In the genomic region with DNA sequence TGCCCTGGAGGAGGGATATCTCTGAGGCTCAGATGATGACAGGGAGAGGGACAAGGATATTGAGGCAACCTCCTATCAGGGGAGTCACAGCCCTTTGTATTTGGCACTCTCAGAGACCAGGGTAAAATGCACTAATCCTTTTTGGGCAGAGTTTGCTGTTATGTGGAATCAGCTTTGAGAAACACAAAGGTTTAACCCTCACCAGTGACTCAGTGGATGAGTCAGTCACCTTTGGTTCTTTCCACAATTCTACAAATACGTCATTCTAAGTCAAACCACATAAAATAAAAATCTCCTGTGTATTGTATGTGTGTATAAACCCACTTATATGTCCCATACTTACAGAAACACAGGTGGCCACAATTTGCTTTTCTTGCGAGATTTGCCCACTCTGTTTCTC, we compare ENCODE assay signal across 18 cellular contexts. TPM values are rescaled to one million over a fixed set of nuclear protein-coding genes. Genes with fewer than 3 reads are reported as not detected.
A peak's percentile ranks its signal among the peaks of the same experiment; 100 is the strongest.
DNase-seq lines count a peak whose midpoint lies in the region; ATAC-seq and TF ChIP-seq lines count a peak whose summit lies in the region.
"Had no signal": no experiment of that assay in that cellular context is flagged by ENCODE, and none has a peak within 500 bp of the region (broad histone marks: within the 10 kb centered on the region; RNA-seq: fewer than 3 reads in every experiment).

No MANE protein-coding gene starts in this region.

- peaks cover 25% of the 10 kb centered on the region for H3K4me1 ChIP-seq in smooth muscle cell (ENCODE audit: low read depth)
- H3K4me1 ChIP-seq in GM23338 (ENCODE audit: insufficient read depth) = peaks cover 9% of the 10 kb centered on the region
- H3K4me1 ChIP-seq in PC-9 (replicated peaks; ENCODE audit: insufficient read depth) = no peaks in the 10 kb centered on the region
- H3K4me1 ChIP-seq: A549, pancreas, thyroid gland had no signal

- CTCF ChIA-PET in RWPE1 (lab: Yijun Ruan, JAX) = interaction anchor here (0.6 kb wide), 1 partner anchor 89 kb away, joined by 4 read pairs; no protein-coding TSS in a partner anchor
- CTCF ChIA-PET in PC-9 (lab: Charles Lee) = no interaction called here

- no peak for DNase-seq in activated T-cell treated with anti-CD3 and anti-CD28 coated beads, Interleukin-2, amount 50 U/mL, for 72 hours
- no peak for DNase-seq in activated T-cell treated with anti-CD3 and anti-CD28 coated beads, Interleukin-2, amount 50 U/mL, for 4 hours
- DNase-seq in RWPE1 (ENCODE audit: low spot score) (peak; percentile 29), smooth muscle cell (lab: John Stamatoyannopoulos, UW; ENCODE audit: unreplicated experiment) (no peak), KG1 (lab: John Stamatoyannopoulos, UW) (no peak), GM23338 (ENCODE audit: low spot score) (no peak), PC-9 (no peak)
- DNase-seq: activated CD8-positive, alpha-beta memory T cell treated with anti-CD3 and anti-CD28 coated beads, Interleukin-2, amount 50 U/mL, for 4 hours; COR-L47; foreskin melanocyte; KBM-7; midbrain; NCI-H2029; pancreas; thyroid gland had no signal

- H3K9me3 ChIP-seq in smooth muscle cell (replicated peaks; ENCODE audit: low read depth) (no peaks in the 10 kb centered on the region), PC-9 (ENCODE audit: insufficient read depth, low read depth) (no peaks in the 10 kb centered on the region)
- H3K9me3 ChIP-seq: A549, pancreas, thyroid gland had no signal

- POLR2A ChIA-PET in RWPE1 (lab: Yijun Ruan, JAX; ENCODE audit: low non-redundant PET) (no interaction called here), PC-9 (lab: Charles Lee; ENCODE audit: unreplicated experiment) (no interaction called here)

- no peak overlapping the region for H3K27ac Mint-ChIP-seq in activated T-cell treated with anti-CD3 and anti-CD28 coated beads, Interleukin-2, amount 50 U/mL, for 72 hours
- H3K27ac Mint-ChIP-seq in GM23338 = no peak overlapping the region
- H3K27ac Mint-ChIP-seq: activated naive CD8-positive, alpha-beta T cell had no signal

- H3K36me3 Mint-ChIP-seq in activated T-cell treated with anti-CD3 and anti-CD28 coated beads, Interleukin-2, amount 50 U/mL, for 72 hours (ENCODE audit: insufficient read depth in 2 of 2) = no peaks in the 10 kb centered on the region
- no peaks in the 10 kb centered on the region for H3K36me3 Mint-ChIP-seq in activated T-cell treated with anti-CD3 and anti-CD28 coated beads, Interleukin-2, amount 50 U/mL, for 4 hours (ENCODE audit: insufficient read depth)
- H3K36me3 Mint-ChIP-seq in GM23338 (ENCODE audit: low read depth) = no peaks in the 10 kb centered on the region
- H3K36me3 Mint-ChIP-seq: activated naive CD8-positive, alpha-beta T cell had no signal

- no peaks in the 10 kb centered on the region for H3K9me2 ChIP-seq in GM23338 (ENCODE audit: insufficient read depth)
- H3K9me2 ChIP-seq in PC-9 (ENCODE audit: insufficient read depth) = peaks cover 4% of the 10 kb centered on the region; the same call in 1 of the 2 replicates

- 65% methylated on average over 2 of the region's 2 CpGs for WGBS in smooth muscle cell (ENCODE audit: low lambda C conversion rate)

- H3K4me3 ChIP-seq in smooth muscle cell (no peak overlapping the region), GM23338 (no peak overlapping the region), PC-9 (no peak overlapping the region)
- H3K4me3 ChIP-seq: A549, pancreas, thyroid gland had no signal

- peak overlapping the region; percentile 10 for H3K4me2 ChIP-seq in smooth muscle cell
- no peak overlapping the region for H3K4me2 ChIP-seq in GM23338
- H3K4me2 ChIP-seq in PC-9 = no peak overlapping the region
- H3K4me2 ChIP-seq: A549 had no signal

- H3K79me2 ChIP-seq in smooth muscle cell (ENCODE audit: low read depth) = peaks cover 6% of the 10 kb centered on the region
- no peaks in the 10 kb centered on the region for H3K79me2 ChIP-seq in GM23338 (replicated peaks; ENCODE audit: insufficient read depth)
- no peaks in the 10 kb centered on the region for H3K79me2 ChIP-seq in PC-9 (ENCODE audit: low read depth)

- no peaks in the 10 kb centered on the region for H3K4me1 Mint-ChIP-seq in activated T-cell treated with anti-CD3 and anti-CD28 coated beads, Interleukin-2, amount 50 U/mL, for 72 hours (ENCODE audit: low read depth)
- H3K4me1 Mint-ChIP-seq in activated T-cell treated with anti-CD3 and anti-CD28 coated beads, Interleukin-2, amount 50 U/mL, for 4 hours (ENCODE audit: low read depth) = no peaks in the 10 kb centered on the region
- peaks cover 29% of the 10 kb centered on the region for H3K4me1 Mint-ChIP-seq in GM23338

- no peak overlapping the region for H2AFZ ChIP-seq in smooth muscle cell (ENCODE audit: low read depth)
- H2AFZ ChIP-seq in GM23338 = no peak overlapping the region
- H2AFZ ChIP-seq in PC-9 = no peak overlapping the region

- H3K27me3 ChIP-seq in smooth muscle cell (ENCODE audit: low read depth) (no peaks in the 10 kb centered on the region), GM23338 (ENCODE audit: insufficient read depth) (peaks cover 22% of the 10 kb centered on the region), PC-9 (ENCODE audit: insufficient read depth, low read depth) (peaks cover 16% of the 10 kb centered on the region)
- H3K27me3 ChIP-seq: thyroid gland had no signal

- H3F3A ChIP-seq in smooth muscle cell (ENCODE audit: low read depth) = no peaks in the 10 kb centered on the region
- H3F3A ChIP-seq in GM23338 (replicated peaks; ENCODE audit: low read depth) = no peaks in the 10 kb centered on the region
- H3F3A ChIP-seq in PC-9 (ENCODE audit: insufficient read depth, low read depth) = no peaks in the 10 kb centered on the region

- H3K36me3 ChIP-seq in smooth muscle cell (ENCODE audit: low read depth) (no peaks in the 10 kb centered on the region), GM23338 (ENCODE audit: insufficient read depth) (no peaks in the 10 kb centered on the region), PC-9 (ENCODE audit: low read depth) (no peaks in the 10 kb centered on the region)
- H3K36me3 ChIP-seq: pancreas, thyroid gland had no signal

- H4K20me1 ChIP-seq in smooth muscle cell (ENCODE audit: low read depth) (no peaks in the 10 kb centered on the region), GM23338 (replicated peaks; ENCODE audit: insufficient read depth) (no peaks in the 10 kb centered on the region), PC-9 (ENCODE audit: insufficient read depth) (no peaks in the 10 kb centered on the region)

- peak overlapping the region; percentile 52 for H3K9ac ChIP-seq in smooth muscle cell (ENCODE audit: low read depth)

- intact Hi-C loops in PC-9 (cut with micrococcal nuclease; ENCODE audit: unreplicated experiment) = no loop called here

- no peak for TF ChIP-seq CTCF in RWPE1 (conservative IDR thresholded peaks at IDR 0.05; ENCODE audit: low read depth)
- TF ChIP-seq CTCF in smooth muscle cell (IDR thresholded peaks at IDR 0.05; ENCODE audit: borderline replicate concordance, insufficient read depth, poor library complexity, severe bottlenecking) = no peak
- TF ChIP-seq CTCF in GM23338 (conservative IDR thresholded peaks at IDR 0.05; ENCODE audit: low read depth in 2 of 2) = no peak
- no peak for TF ChIP-seq CTCF in PC-9 (conservative IDR thresholded peaks at IDR 0.05)

- peaks cover 14% of the 10 kb centered on the region for H3K27me3 Mint-ChIP-seq in activated T-cell treated with anti-CD3 and anti-CD28 coated beads, Interleukin-2, amount 50 U/mL, for 72 hours (ENCODE audit: low read depth)
- H3K27me3 Mint-ChIP-seq in activated T-cell treated with anti-CD3 and anti-CD28 coated beads, Interleukin-2, amount 50 U/mL, for 4 hours (ENCODE audit: low read depth) = peaks cover 4% of the 10 kb centered on the region
- peaks cover 13% of the 10 kb centered on the region for H3K27me3 Mint-ChIP-seq in GM23338 (ENCODE audit: insufficient read depth, low read depth, poor library complexity)

- no peak overlapping the region for H3K4me3 Mint-ChIP-seq in activated T-cell treated with anti-CD3 and anti-CD28 coated beads, Interleukin-2, amount 50 U/mL, for 72 hours
- no peak overlapping the region for H3K4me3 Mint-ChIP-seq in activated T-cell treated with anti-CD3 and anti-CD28 coated beads, Interleukin-2, amount 50 U/mL, for 4 hours
- no peak overlapping the region for H3K4me3 Mint-ChIP-seq in GM23338
- H3K4me3 Mint-ChIP-seq: activated naive CD8-positive, alpha-beta T cell had no signal

- peak; percentile 37 to 56 for ATAC-seq in activated T-cell treated with anti-CD3 and anti-CD28 coated beads, Interleukin-2, amount 50 U/mL, for 72 hours (replicated peaks in 1 of 2)
- ATAC-seq in activated T-cell treated with anti-CD3 and anti-CD28 coated beads, Interleukin-2, amount 50 U/mL, for 4 hours = no peak
- ATAC-seq in esophagus mucosa (peak; percentile 66), GM23338 (no peak)
- ATAC-seq: A549, pancreas had no signal

- peaks cover 0 to 5% of the 10 kb centered on the region in 2 donors for H3K9me3 Mint-ChIP-seq in activated T-cell treated with anti-CD3 and anti-CD28 coated beads, Interleukin-2, amount 50 U/mL, for 72 hours
- H3K9me3 Mint-ChIP-seq in activated T-cell treated with anti-CD3 and anti-CD28 coated beads, Interleukin-2, amount 50 U/mL, for 4 hours = no peaks in the 10 kb centered on the region
- H3K9me3 Mint-ChIP-seq in GM23338 = no peaks in the 10 kb centered on the region

- no peak overlapping the region for H3K27ac ChIP-seq in RWPE1
- H3K27ac ChIP-seq in smooth muscle cell (ENCODE audit: low read depth) = peak overlapping the region; percentile 78
- H3K27ac ChIP-seq in GM23338 (ENCODE audit: low read depth) = no peak overlapping the region
- no peak overlapping the region for H3K27ac ChIP-seq in PC-9
- H3K27ac ChIP-seq: A549, pancreas, thyroid gland had no signal

- BruUV-seq in PC-9 (replicated peaks; lab: Mats Ljungman, UMichigan) = no TSS peak

TF ChIP-seq in GM23338, 12 proteins besides CTCF, POLR2A, EP300 and RAD21 (continues in another document):
- no peak for TF ChIP-seq STAT1 (IDR thresholded peaks at IDR 0.05; ENCODE audit: unreplicated experiment)
- TF ChIP-seq, protein P1, sequence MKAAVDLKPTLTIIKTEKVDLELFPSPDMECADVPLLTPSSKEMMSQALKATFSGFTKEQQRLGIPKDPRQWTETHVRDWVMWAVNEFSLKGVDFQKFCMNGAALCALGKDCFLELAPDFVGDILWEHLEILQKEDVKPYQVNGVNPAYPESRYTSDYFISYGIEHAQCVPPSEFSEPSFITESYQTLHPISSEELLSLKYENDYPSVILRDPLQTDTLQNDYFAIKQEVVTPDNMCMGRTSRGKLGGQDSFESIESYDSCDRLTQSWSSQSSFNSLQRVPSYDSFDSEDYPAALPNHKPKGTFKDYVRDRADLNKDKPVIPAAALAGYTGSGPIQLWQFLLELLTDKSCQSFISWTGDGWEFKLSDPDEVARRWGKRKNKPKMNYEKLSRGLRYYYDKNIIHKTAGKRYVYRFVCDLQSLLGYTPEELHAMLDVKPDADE (IDR thresholded peaks at IDR 0.05) = no peak
- TF ChIP-seq EZH2phosphoT487 (IDR thresholded peaks at IDR 0.05; ENCODE audit: unreplicated experiment) = no peak

RNA-seq across cellular contexts. Expression of a gene that starts 5.1 kb away (rescaled TPM):
- not detected for total RNA-seq in activated T-cell treated with anti-CD3 and anti-CD28 coated beads, Interleukin-2, amount 50 U/mL, for 72 hours
- not detected for total RNA-seq in activated T-cell treated with anti-CD3 and anti-CD28 coated beads, Interleukin-2, amount 50 U/mL, for 4 hours
- total RNA-seq in esophagus mucosa (0.28 TPM), smooth muscle cell (11.2 and 11.8 TPM in 2 replicates), PC-9 (2021) (not detected in 2 replicates)
- polyA plus RNA-seq in smooth muscle cell (11.8 and 13.6 TPM in 2 replicates), GM23338 (2016; fragmentation: Nextera tagmentation; extraction: Ambion mirVana) (1.4 and 2.9 TPM in 2 replicates)
- total RNA-seq in GM23338 (2014; rRNA removed; shearing (Covaris generic)) = 1.6 and 2.0 TPM in 2 replicates

Comparison
In these comparisons a context has a peak if more than half of its experiments do, and no peak if none do; other contexts are left out.
1. ATAC-seq: peak in activated T-cell treated with anti-CD3 and anti-CD28 coated beads, Interleukin-2, amount 50 U/mL, for 72 hours (2 of 2) and esophagus mucosa (single experiment); none in activated T-cell treated with anti-CD3 and anti-CD28 coated beads, Interleukin-2, amount 50 U/mL, for 4 hours (0 of 2) and GM23338 (single experiment).